16 cellular contexts compared by ENCODE assay signal in genomic region chr2:21279525-21279924, GRCh38.
"Had no signal": no experiment of that assay in that cellular context is flagged by ENCODE, and none has a peak within 500 bp of the region (broad histone marks: within the 10 kb centered on the region; RNA-seq: fewer than 3 reads in every experiment).

No MANE protein-coding gene starts in this region.

- H3K36me3 ChIP-seq: spleen, tibial artery had no signal

- H3K27me3 ChIP-seq: foreskin keratinocyte, spleen, tibial artery had no signal

- H3K9me3 Mint-ChIP-seq: activated CD4-positive, alpha-beta memory T cell treated with anti-CD3 and anti-CD28 coated beads, Interleukin-2, amount 10 ng/mL, durations not matched to agents 7 days and 5 days; stimulated activated memory B cell treated with anti-CD40 and anti-IgM and Interleukin-4, amounts not matched to agents 10 μg/mL and 1 μg/mL and 100 μg/mL, for 72 hours; WTC11 had no signal

- DNase-seq: activated CD4-positive, alpha-beta memory T cell treated with anti-CD3 and anti-CD28 coated beads, Interleukin-2, amount 10 ng/mL, durations not matched to agents 7 days and 5 days; activated CD4-positive, alpha-beta T cell treated with anti-CD3 and anti-CD28 coated beads for 36 hours; activated CD8-positive, alpha-beta memory T cell treated with anti-CD3 and anti-CD28 coated beads, Interleukin-2, amount 10 ng/mL, durations not matched to agents 7 days and 5 days; caudate nucleus; foreskin keratinocyte; hypothalamus; islet precursor cell; mammary epithelial cell; spleen; stimulated activated CD4-positive, alpha-beta T cell treated with anti-CD3 and anti-CD28 coated beads, Interleukin-4, amount 100 ng/mL, for 4 hours; substantia nigra; tibial artery had no signal

- H3K4me3 ChIP-seq: spleen, tibial artery had no signal

- H3K4me1 Mint-ChIP-seq: activated CD4-positive, alpha-beta memory T cell treated with anti-CD3 and anti-CD28 coated beads, Interleukin-2, amount 10 ng/mL, durations not matched to agents 7 days and 5 days; activated CD4-positive, alpha-beta T cell treated with anti-CD3 and anti-CD28 coated beads for 36 hours; activated CD8-positive, alpha-beta memory T cell treated with anti-CD3 and anti-CD28 coated beads, Interleukin-2, amount 10 ng/mL, durations not matched to agents 7 days and 5 days; stimulated activated memory B cell treated with anti-CD40 and anti-IgM and Interleukin-4, amounts not matched to agents 10 μg/mL and 1 μg/mL and 100 μg/mL, for 72 hours had no signal

- H3K27ac ChIP-seq: foreskin keratinocyte, spleen, tibial artery had no signal

- ATAC-seq: activated CD4-positive, alpha-beta T cell treated with anti-CD3 and anti-CD28 coated beads for 36 hours; activated CD8-positive, alpha-beta memory T cell treated with anti-CD3 and anti-CD28 coated beads, Interleukin-2, amount 10 ng/mL, durations not matched to agents 7 days and 5 days; foreskin keratinocyte; left lobe of liver; stimulated activated memory B cell treated with anti-CD40 and anti-IgM and Interleukin-4, amounts not matched to agents 10 μg/mL and 1 μg/mL and 100 μg/mL, for 72 hours; WTC11 had no signal

- H3K27me3 Mint-ChIP-seq: activated CD4-positive, alpha-beta memory T cell treated with anti-CD3 and anti-CD28 coated beads, Interleukin-2, amount 10 ng/mL, durations not matched to agents 7 days and 5 days; activated CD8-positive, alpha-beta memory T cell treated with anti-CD3 and anti-CD28 coated beads, Interleukin-2, amount 10 ng/mL, durations not matched to agents 7 days and 5 days; activated naive CD8-positive, alpha-beta T cell; stimulated activated memory B cell treated with anti-CD40 and anti-IgM and Interleukin-4, amounts not matched to agents 10 μg/mL and 1 μg/mL and 100 μg/mL, for 72 hours had no signal

- H3K4me1 ChIP-seq: foreskin keratinocyte, spleen, tibial artery had no signal

- H3K36me3 Mint-ChIP-seq: activated CD8-positive, alpha-beta memory T cell treated with anti-CD3 and anti-CD28 coated beads, Interleukin-2, amount 10 ng/mL, durations not matched to agents 7 days and 5 days; activated naive CD8-positive, alpha-beta T cell; stimulated activated memory B cell treated with anti-CD40 and anti-IgM and Interleukin-4, amounts not matched to agents 10 μg/mL and 1 μg/mL and 100 μg/mL, for 72 hours; WTC11 had no signal

- H3K4me3 Mint-ChIP-seq: activated CD4-positive, alpha-beta memory T cell treated with anti-CD3 and anti-CD28 coated beads, Interleukin-2, amount 10 ng/mL, durations not matched to agents 7 days and 5 days; activated CD4-positive, alpha-beta T cell treated with anti-CD3 and anti-CD28 coated beads for 36 hours; activated CD8-positive, alpha-beta memory T cell treated with anti-CD3 and anti-CD28 coated beads, Interleukin-2, amount 10 ng/mL, durations not matched to agents 7 days and 5 days; activated naive CD8-positive, alpha-beta T cell; stimulated activated memory B cell treated with anti-CD40 and anti-IgM and Interleukin-4, amounts not matched to agents 10 μg/mL and 1 μg/mL and 100 μg/mL, for 72 hours; WTC11 had no signal

- H3K9me3 ChIP-seq: spleen, tibial artery had no signal

- H3K27ac Mint-ChIP-seq: activated CD4-positive, alpha-beta memory T cell treated with anti-CD3 and anti-CD28 coated beads, Interleukin-2, amount 10 ng/mL, durations not matched to agents 7 days and 5 days; activated CD4-positive, alpha-beta T cell treated with anti-CD3 and anti-CD28 coated beads for 36 hours; activated CD8-positive, alpha-beta memory T cell treated with anti-CD3 and anti-CD28 coated beads, Interleukin-2, amount 10 ng/mL, durations not matched to agents 7 days and 5 days; activated naive CD8-positive, alpha-beta T cell; stimulated activated memory B cell treated with anti-CD40 and anti-IgM and Interleukin-4, amounts not matched to agents 10 μg/mL and 1 μg/mL and 100 μg/mL, for 72 hours; WTC11 had no signal
